ENCODE assay signal across 22 cellular contexts in the genomic region with DNA sequence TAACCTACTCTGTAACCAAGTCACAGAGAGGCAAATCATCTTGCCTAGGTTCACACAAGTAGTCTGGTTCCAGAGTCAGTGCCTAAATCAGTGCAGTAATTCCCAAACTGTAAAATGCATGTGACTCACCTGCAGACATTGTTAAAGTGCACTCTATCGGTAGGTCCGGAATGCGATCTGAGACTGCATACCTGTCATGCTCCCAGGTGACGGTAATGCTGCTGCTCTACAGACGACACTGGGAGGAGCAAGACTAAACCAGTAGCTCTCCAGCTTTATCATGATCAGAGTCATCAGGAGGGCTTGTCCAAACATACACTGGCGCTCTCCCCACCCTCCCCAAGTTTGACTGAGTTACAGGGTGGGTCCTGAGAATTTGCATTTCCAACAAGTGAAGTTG.
A peak's percentile ranks its signal among the peaks of the same experiment; 100 is the strongest.
DNase-seq lines count a peak whose midpoint lies in the region; ATAC-seq, FAIRE-seq and TF ChIP-seq lines count a peak whose summit lies in the region.
"Had no signal": no experiment of that assay in that cellular context is flagged by ENCODE, and none has a peak within 500 bp of the region (broad histone marks: within the 10 kb centered on the region; RNA-seq: fewer than 3 reads in every experiment).

No MANE protein-coding gene starts in this region.

- H4K8ac ChIP-seq in neuronal stem cell (ENCODE audit: low read depth, low read length), result no peak overlapping the region

- BruUV-seq in HCT116 (replicated peaks; lab: Mats Ljungman, UMichigan), result no TSS peak

- no peak for DNase-seq in HCT116 (ENCODE audit: low read depth, low spot score)
- DNase-seq in bronchial epithelial cell (ENCODE audit: low read depth), result peak; percentile 37
- peak; percentile 93 for DNase-seq in islet precursor cell
- no peak for DNase-seq in neuronal stem cell (ENCODE audit: low spot score)
- no peak for DNase-seq in cardiac septum (ENCODE audit: low spot score)
- no peak for DNase-seq in colonic mucosa
- no peak for DNase-seq in stimulated activated CD4-positive, alpha-beta T cell treated with anti-CD3 and anti-CD28 coated beads, Interleukin-2, amount 100 ng/mL, for 24 hours
- DNase-seq: CD8-positive, alpha-beta T cell; DMS53; EL; HFFc6; NCI-H146; NCI-H2081; NCI-H748 treated with DMSO at 0.1 percent for 48 hours; SHP77 had no signal

- H3K9ac ChIP-seq in HCT116 (ENCODE audit: low read length) (no peak overlapping the region), neuronal stem cell (ENCODE audit: low read depth, low read length, poor library complexity) (no peak overlapping the region), colonic mucosa (ENCODE audit: low read depth in 2 of 2, low read length in 2 of 2) (no peak overlapping the region)
- H3K9ac ChIP-seq: BLaER1, KMS-11 had no signal

- TF ChIP-seq CTCF in HCT116 (IDR thresholded peaks at IDR 0.05 in 2 of 3, conservative IDR thresholded peaks at IDR 0.05 in 1 of 3; ENCODE audit: borderline replicate concordance in 1 of 3, insufficient read depth in 1 of 3, low read depth in 2 of 3, low read length in 2 of 3), result no peak
- TF ChIP-seq CTCF in bronchial epithelial cell (IDR thresholded peaks at IDR 0.05; ENCODE audit: insufficient read depth, low read length, severe bottlenecking), result no peak
- TF ChIP-seq CTCF in colonic mucosa (IDR thresholded peaks at IDR 0.05), result no peak

- H3K4me3 ChIP-seq in HCT116 (replicated peaks in 1 of 2; ENCODE audit: low read depth in 1 of 2, low read length in 2 of 2) (no peak overlapping the region), bronchial epithelial cell (ENCODE audit: low read depth, low read length) (no peak overlapping the region), neuronal stem cell (ENCODE audit: low read length in 2 of 2) (no peak overlapping the region), colonic mucosa (no peak overlapping the region)
- H3K4me3 ChIP-seq: A549, BLaER1, SK-N-MC had no signal

- H3K79me2 ChIP-seq in HCT116 (ENCODE audit: insufficient read depth, low read length), result no peaks in the 10 kb centered on the region

- TF ChIP-seq RAD21 in HCT116 (IDR thresholded peaks at IDR 0.05; ENCODE audit: low read depth), result no peak

- H2BK120ac ChIP-seq in neuronal stem cell (ENCODE audit: low read depth, low read length), result no peak overlapping the region

- WGBS in neuronal stem cell (ENCODE audit: extremely low coverage in 2 of 2, insufficient read length in 2 of 2, insufficient replicate concordance in 1 of 2), 2 donors, result no CpG with 5 or more reads among the region's 6 CpGs

- no peak overlapping the region for H2BK15ac ChIP-seq in neuronal stem cell (ENCODE audit: low read length)

- H3K23ac ChIP-seq in neuronal stem cell (ENCODE audit: low read depth, low read length, poor library complexity), result no peak overlapping the region

- peaks cover 18% of the 10 kb centered on the region for H3K27me3 ChIP-seq in HCT116 (ENCODE audit: insufficient read depth, low read length)
- no peaks in the 10 kb centered on the region for H3K27me3 ChIP-seq in bronchial epithelial cell (ENCODE audit: control insufficient read depth, insufficient read depth, low read length)
- no peaks in the 10 kb centered on the region for H3K27me3 ChIP-seq in neuronal stem cell (ENCODE audit: control insufficient read depth in 3 of 3, insufficient read depth in 3 of 3, low read depth in 1 of 3, low read length in 3 of 3)
- no peaks in the 10 kb centered on the region for H3K27me3 ChIP-seq in colonic mucosa
- H3K27me3 ChIP-seq: BLaER1 had no signal

- H3K36me3 ChIP-seq in HCT116 (ENCODE audit: control insufficient read depth in 1 of 2, insufficient read depth in 2 of 2, low read length in 2 of 2), result no peaks in the 10 kb centered on the region
- H3K36me3 ChIP-seq in bronchial epithelial cell (ENCODE audit: control insufficient read depth, insufficient read depth, low read length), result no peaks in the 10 kb centered on the region
- H3K36me3 ChIP-seq in neuronal stem cell (replicated peaks in 1 of 2; ENCODE audit: control insufficient read depth in 2 of 2, insufficient read depth in 2 of 2, low read length in 2 of 2), result no peaks in the 10 kb centered on the region
- H3K36me3 ChIP-seq in colonic mucosa, result no peaks in the 10 kb centered on the region
- H3K36me3 ChIP-seq: BLaER1 had no signal

- H2BK12ac ChIP-seq in neuronal stem cell (ENCODE audit: low read length), result no peak overlapping the region

- RAD21 ChIA-PET in HCT116 (lab: Charles Lee; ENCODE audit: low non-redundant PET in 1 of 2, low total read pairs in 2 of 2, uncharacterized antibody in 2 of 2, unreplicated experiment in 2 of 2), result no interaction called here

- peak; percentile 72 for FAIRE-seq in bronchial epithelial cell (lab: Jason Lieb, UNC)
- FAIRE-seq: A549, GM12891, HepG2 had no signal

- H3K4me1 ChIP-seq in HCT116 (ENCODE audit: control insufficient read depth in 1 of 2, insufficient read depth in 2 of 2, low read length in 2 of 2) (no peaks in the 10 kb centered on the region), neuronal stem cell (ENCODE audit: control insufficient read depth in 2 of 2, insufficient read depth in 1 of 2, low read depth in 1 of 2, low read length in 2 of 2) (no peaks in the 10 kb centered on the region), colonic mucosa (no peaks in the 10 kb centered on the region)
- H3K4me1 ChIP-seq: A549, BLaER1 had no signal

- peak overlapping the region; percentile 30 for H3K18ac ChIP-seq in neuronal stem cell (ENCODE audit: low read length)

- H3K4ac ChIP-seq in neuronal stem cell (ENCODE audit: low read length), result no peak overlapping the region

- H2AFZ ChIP-seq in HCT116 (ENCODE audit: low read depth, low read length, poor library complexity, severe bottlenecking) (no peak overlapping the region), neuronal stem cell (ENCODE audit: low read length) (no peak overlapping the region)

- no peaks in the 10 kb centered on the region for H4K20me1 ChIP-seq in HCT116 (ENCODE audit: insufficient read depth)
- H4K20me1 ChIP-seq: BLaER1 had no signal

- ATAC-seq in HCT116, result peak; percentile 80
- no peak for ATAC-seq in GM21576 (IDR thresholded peaks at IDR 0.05; ENCODE audit: unreplicated experiment)
- ATAC-seq: A549; CD8-positive, alpha-beta T cell; HepG2 had no signal

- H3K14ac ChIP-seq in neuronal stem cell (ENCODE audit: low read length), result no peak overlapping the region

- no peak for TF ChIP-seq POLR2A in HCT116 (IDR thresholded peaks at IDR 0.05; ENCODE audit: borderline replicate concordance, extremely low read depth, insufficient read depth, insufficient read length)

- H4K91ac ChIP-seq in neuronal stem cell (ENCODE audit: low read depth, low read length, poor library complexity), result no peak overlapping the region

- H3K27ac ChIP-seq in HCT116 (ENCODE audit: low read depth, low read length) (no peak overlapping the region), neuronal stem cell (replicated peaks; ENCODE audit: low read length) (no peak overlapping the region), colonic mucosa (no peak overlapping the region)
- H3K27ac ChIP-seq: A549, BLaER1, KMS-11, SK-N-MC had no signal

- no peaks in the 10 kb centered on the region for H3K79me1 ChIP-seq in neuronal stem cell (ENCODE audit: low read depth, low read length)

- H3K4me2 ChIP-seq in HCT116 (ENCODE audit: low read length), result no peak overlapping the region
- H3K4me2 ChIP-seq in neuronal stem cell (ENCODE audit: insufficient read depth, low read length, poor library complexity, severe bottlenecking), result no peak overlapping the region
- H3K4me2 ChIP-seq: A549, BLaER1, KMS-11 had no signal

- intact Hi-C loops in HCT116 (cut with micrococcal nuclease) (no loop called here), cardiac septum (cut with DNase I) (no loop called here), colonic mucosa (cut with DNase I) (no loop called here)

- H3K9me2 ChIP-seq in HCT116 (ENCODE audit: insufficient read depth), result no peaks in the 10 kb centered on the region

- no peak overlapping the region for H2BK5ac ChIP-seq in neuronal stem cell (ENCODE audit: low read length)

- POLR2A ChIA-PET in HCT116 (lab: Charles Lee), result no interaction called here

- CTCF ChIA-PET in HCT116 (lab: Charles Lee), result no interaction called here

- H3K9me3 ChIP-seq in HCT116 (ENCODE audit: control insufficient read depth in 1 of 2, insufficient read depth in 1 of 2, low read depth in 1 of 2, low read length in 2 of 2) (no peaks in the 10 kb centered on the region), neuronal stem cell (replicated peaks in 1 of 2; ENCODE audit: control insufficient read depth in 2 of 2, insufficient read depth in 1 of 2, low read depth in 1 of 2, low read length in 2 of 2) (no peaks in the 10 kb centered on the region), colonic mucosa (no peaks in the 10 kb centered on the region)
- H3K9me3 ChIP-seq: A549, BLaER1 had no signal

- no peak overlapping the region for H2AK5ac ChIP-seq in neuronal stem cell (ENCODE audit: low read depth, low read length)

TF ChIP-seq in HCT116, 20 proteins besides CTCF, POLR2A, EP300 and RAD21 (continues in another document):
- no peak for TF ChIP-seq JUND (IDR thresholded peaks at IDR 0.05)
- no peak for TF ChIP-seq SIN3A (IDR thresholded peaks at IDR 0.05; ENCODE audit: low read depth)
- TF ChIP-seq, protein P1, sequence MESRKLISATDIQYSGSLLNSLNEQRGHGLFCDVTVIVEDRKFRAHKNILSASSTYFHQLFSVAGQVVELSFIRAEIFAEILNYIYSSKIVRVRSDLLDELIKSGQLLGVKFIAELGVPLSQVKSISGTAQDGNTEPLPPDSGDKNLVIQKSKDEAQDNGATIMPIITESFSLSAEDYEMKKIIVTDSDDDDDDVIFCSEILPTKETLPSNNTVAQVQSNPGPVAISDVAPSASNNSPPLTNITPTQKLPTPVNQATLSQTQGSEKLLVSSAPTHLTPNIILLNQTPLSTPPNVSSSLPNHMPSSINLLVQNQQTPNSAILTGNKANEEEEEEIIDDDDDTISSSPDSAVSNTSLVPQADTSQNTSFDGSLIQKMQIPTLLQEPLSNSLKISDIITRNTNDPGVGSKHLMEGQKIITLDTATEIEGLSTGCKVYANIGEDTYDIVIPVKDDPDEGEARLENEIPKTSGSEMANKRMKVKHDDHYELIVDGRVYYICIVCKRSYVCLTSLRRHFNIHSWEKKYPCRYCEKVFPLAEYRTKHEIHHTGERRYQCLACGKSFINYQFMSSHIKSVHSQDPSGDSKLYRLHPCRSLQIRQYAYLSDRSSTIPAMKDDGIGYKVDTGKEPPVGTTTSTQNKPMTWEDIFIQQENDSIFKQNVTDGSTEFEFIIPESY (IDR thresholded peaks at IDR 0.05; ENCODE audit: extremely low read depth, insufficient replicate concordance, low read length), result no peak
- TF ChIP-seq, protein P2, sequence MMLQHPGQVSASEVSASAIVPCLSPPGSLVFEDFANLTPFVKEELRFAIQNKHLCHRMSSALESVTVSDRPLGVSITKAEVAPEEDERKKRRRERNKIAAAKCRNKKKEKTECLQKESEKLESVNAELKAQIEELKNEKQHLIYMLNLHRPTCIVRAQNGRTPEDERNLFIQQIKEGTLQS (IDR thresholded peaks at IDR 0.05), result no peak
- no peak for TF ChIP-seq YY1 (IDR thresholded peaks at IDR 0.05; ENCODE audit: extremely low read depth, insufficient replicate concordance, low read depth, low read length)
- TF ChIP-seq ZFX (IDR thresholded peaks at IDR 0.05), result no peak
- no peak for TF ChIP-seq CBX3 (IDR thresholded peaks at IDR 0.05; ENCODE audit: low read depth)
- TF ChIP-seq ELF1 (IDR thresholded peaks at IDR 0.05; ENCODE audit: borderline replicate concordance, low read depth), result no peak

Comparison
In these comparisons a context has a peak if more than half of its experiments do, and no peak if none do; other contexts are left out.
1. DNase-seq: peak in bronchial epithelial cell (single experiment) and islet precursor cell (single experiment); none in HCT116 (single experiment), neuronal stem cell (single experiment), cardiac septum (single experiment), colonic mucosa (single experiment) and stimulated activated CD4-positive, alpha-beta T cell treated with anti-CD3 and anti-CD28 coated beads, Interleukin-2, amount 100 ng/mL, for 24 hours (0 of 2).